In genomic region chr11:82733444-82734119, GRCh38 we compare ENCODE assay signal across 8 cellular contexts. TPM values are rescaled to one million over a fixed set of nuclear protein-coding genes. Genes with fewer than 3 reads are reported as not detected.
A peak's percentile ranks its signal among the peaks of the same experiment; 100 is the strongest.
DNase-seq lines count a peak whose midpoint lies in the region; ATAC-seq and TF ChIP-seq lines count a peak whose summit lies in the region.

Gene FAM181B (minus strand): TSS chr11:82733864. CDS start chr11:82733729, 135 bp downstream.

- DNase-seq in COLO668 (lab: John Stamatoyannopoulos, UW; ENCODE audit: unreplicated experiment) = peak; percentile 77
- DNase-seq in HPDE6-E6E7 (ENCODE audit: extremely low spot score) = peak; percentile 48
- DNase-seq in UCSD-AML1 (lab: John Stamatoyannopoulos, UW; ENCODE audit: unreplicated experiment) = peak; percentile 13
- DNase-seq in lower leg skin (ENCODE audit: low spot score in 2 of 2) = peak in 1 of 2 donors; percentile 91
- peak; percentile 51 for DNase-seq in stimulated activated naive CD8-positive, alpha-beta T cell treated with anti-CD3 and anti-CD28 coated beads, Interleukin-15, Interleukin-2, amounts not matched to agents 100 U/mL and 50 U/mL, for 24 hours
- DNase-seq in SHP77 (lab: John Stamatoyannopoulos, UW) = no peak

- peak; percentile 61 for ATAC-seq in stimulated activated naive CD8-positive, alpha-beta T cell treated with anti-CD3 and anti-CD28 coated beads, Interleukin-15, Interleukin-2, amounts not matched to agents 100 U/mL and 50 U/mL, for 24 hours
- ATAC-seq in GM18870 (IDR thresholded peaks at IDR 0.05; ENCODE audit: unreplicated experiment) = no peak

- H3K36me3 ChIP-seq in ectodermal cell (ENCODE audit: control insufficient read depth, insufficient read depth, low read length) = no peaks in the 10 kb centered on the region

- H3K9me3 ChIP-seq in ectodermal cell (ENCODE audit: control insufficient read depth, low read length) = no peaks in the 10 kb centered on the region

- 1% methylated on average over 67 of the region's 67 CpGs for WGBS in ectodermal cell, 2 experiments
- 1 to 2% methylated on average over 35 to 59 of the region's 67 CpGs for WGBS in lower leg skin, 2 donors

- intact Hi-C loops in lower leg skin (cut with DNase I; ENCODE audit: low total_unique reads) = no loop called here

- H3K27ac ChIP-seq in ectodermal cell (ENCODE audit: insufficient read depth, low read depth, low read length, poor library complexity, severe bottlenecking) = no peak within 1 kb of the TSS

- H3K4me3 ChIP-seq in ectodermal cell (ENCODE audit: insufficient read depth, low read depth, low read length) = peak within 1 kb of the TSS; percentile 56
- peak within 1 kb of the TSS; percentile 43 for H3K4me3 ChIP-seq in lower leg skin (ENCODE audit: low read depth, poor library complexity, severe bottlenecking)

- no peak for TF ChIP-seq POLR2A in lower leg skin (IDR thresholded peaks at IDR 0.05)

- peaks cover 66% of the 10 kb centered on the region for H3K27me3 ChIP-seq in ectodermal cell (ENCODE audit: control insufficient read depth, insufficient read depth, low read length, poor library complexity, severe bottlenecking)

- H3K4me1 ChIP-seq in ectodermal cell (ENCODE audit: control insufficient read depth, insufficient read depth, low read length) = peaks cover 20% of the 10 kb centered on the region

- TF ChIP-seq CTCF in lower leg skin (IDR thresholded peaks at IDR 0.05) = no peak

RNA-seq across cellular contexts. Expression of gene FAM181B, which starts in this region (rescaled TPM):
- 3.5 TPM for polyA plus RNA-seq in ectodermal cell (2013, experiment 1 of 4)
- polyA plus RNA-seq in ectodermal cell (2013, experiment 2 of 4) = 3.7 TPM
- polyA plus RNA-seq in ectodermal cell (2013, experiment 3 of 4) = 3.9 TPM
- polyA plus RNA-seq in ectodermal cell (2013, experiment 4 of 4) = 4.1 TPM
- total RNA-seq in lower leg skin = under 1 TPM; 0.15 to 0.59 (median 0.24) TPM

Comparison
In these comparisons a context has a peak if more than half of its experiments do, and no peak if none do; other contexts are left out.
1. DNase-seq: peak in COLO668 (single experiment), HPDE6-E6E7 (single experiment), UCSD-AML1 (single experiment) and stimulated activated naive CD8-positive, alpha-beta T cell treated with anti-CD3 and anti-CD28 coated beads, Interleukin-15, Interleukin-2, amounts not matched to agents 100 U/mL and 50 U/mL, for 24 hours (single experiment); none in SHP77 (0 of 2).